Comparison of ENCODE assay signal across 31 cellular contexts in the genomic region with DNA sequence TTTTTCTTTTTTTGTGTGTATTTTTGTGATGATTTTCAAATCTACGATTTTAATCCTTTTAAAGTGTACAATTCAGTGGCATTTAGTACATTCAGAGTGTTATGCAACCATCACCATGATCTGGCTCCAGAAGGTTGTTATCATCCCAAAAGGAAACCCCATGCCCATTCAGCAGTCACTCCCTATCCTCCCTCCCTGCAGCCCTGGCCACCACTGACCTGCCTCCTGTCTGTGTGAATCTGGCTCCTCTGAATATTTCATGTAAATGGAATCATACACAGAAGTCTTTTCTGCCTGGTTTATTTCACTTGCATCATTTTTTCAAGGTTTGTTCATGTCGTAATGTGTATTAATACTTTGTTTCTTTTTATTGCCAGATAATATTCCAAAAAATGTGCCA.
"Had no signal": no experiment of that assay in that cellular context is flagged by ENCODE, and none has a peak within 500 bp of the region (broad histone marks: within the 10 kb centered on the region; RNA-seq: fewer than 3 reads in every experiment).

No MANE protein-coding gene starts in this region.

- H3K79me2 ChIP-seq: parathyroid adenoma had no signal

- H3K4me3 ChIP-seq: heart right ventricle, left lung, mucosa of descending colon, neural progenitor cell, sigmoid colon, stomach, testis, transverse colon, vagina had no signal

- H3K27me3 ChIP-seq: heart right ventricle, left lung, neural progenitor cell, sigmoid colon, stomach, testis, transverse colon, vagina had no signal

- FAIRE-seq: colon, islet of Langerhans had no signal

- ATAC-seq: esophagus mucosa; heart right ventricle; left cardiac atrium; left lung; mucosa of descending colon; stimulated activated effector memory CD8-positive, alpha-beta T cell treated with anti-CD3 and anti-CD28 coated beads, Interleukin-12 subunit alpha, Interleukin-12 subunit beta, amount 100 ng/mL, for 72 hours had no signal

- H3K27ac ChIP-seq: epithelial cell of prostate, heart right ventricle, left lung, neural progenitor cell, parathyroid adenoma, stomach, testis, transverse colon, vagina had no signal

- H3K9ac ChIP-seq: neural progenitor cell, parathyroid adenoma had no signal

- H3K4me1 Mint-ChIP-seq: endodermal cell had no signal

- DNase-seq: effector CD8-positive, alpha-beta T cell; endodermal cell; foreskin melanocyte; glutamatergic neuron; heart right ventricle; hippocampal formation; left cardiac atrium; left lung; mesenchymal stem cell; mucosa of descending colon; naive B cell; sigmoid colon; stimulated activated CD4-positive, alpha-beta T cell treated with anti-CD3 and anti-CD28 coated beads, Interleukin-2, amount 100 ng/mL, for 24 hours; stimulated activated CD4-positive, alpha-beta T cell treated with anti-CD3 and anti-CD28 coated beads, Interleukin-4, amount 100 ng/mL, for 24 hours; stimulated activated naive CD4-positive, alpha-beta T cell treated with Interleukin-2 at 50 U/mL for 16 hours; stomach; substantia nigra; testis; transverse colon had no signal

- H2AFZ ChIP-seq: neural progenitor cell, parathyroid adenoma had no signal

- H3K4me1 ChIP-seq: neural progenitor cell, parathyroid adenoma had no signal

- H3K9me3 Mint-ChIP-seq: dendritic cell treated with granulocyte-macrophage colony-stimulating factor and Interleukin-4, amounts not matched to agents 40 ng/mL and 50 ng/mL, for 4 days; endodermal cell; mesothelial cell of epicardium; naive B cell; nephron; neural progenitor cell; stimulated activated effector memory CD8-positive, alpha-beta T cell treated with anti-CD3 and anti-CD28 coated beads, Interleukin-12 subunit alpha, Interleukin-12 subunit beta, amount 100 ng/mL, for 72 hours had no signal

- H3K4me2 ChIP-seq: neural progenitor cell had no signal

- H3K9me3 ChIP-seq: heart right ventricle, left lung, mucosa of descending colon, sigmoid colon, stomach, testis, transverse colon, vagina had no signal

- H3K4me3 Mint-ChIP-seq: dendritic cell treated with granulocyte-macrophage colony-stimulating factor and Interleukin-4, amounts not matched to agents 40 ng/mL and 50 ng/mL, for 4 days; endodermal cell; mesothelial cell of epicardium; naive B cell; nephron; neural progenitor cell; stimulated activated effector memory CD8-positive, alpha-beta T cell treated with anti-CD3 and anti-CD28 coated beads, Interleukin-12 subunit alpha, Interleukin-12 subunit beta, amount 100 ng/mL, for 72 hours had no signal

- H3K27me3 Mint-ChIP-seq: dendritic cell treated with granulocyte-macrophage colony-stimulating factor and Interleukin-4, amounts not matched to agents 40 ng/mL and 50 ng/mL, for 4 days; naive B cell; progenitor cell of endocrine pancreas had no signal

- H3K27ac Mint-ChIP-seq: dendritic cell treated with granulocyte-macrophage colony-stimulating factor and Interleukin-4, amounts not matched to agents 40 ng/mL and 50 ng/mL, for 4 days; endodermal cell; mesothelial cell of epicardium; naive B cell; nephron; neural progenitor cell; progenitor cell of endocrine pancreas; stimulated activated effector memory CD8-positive, alpha-beta T cell treated with anti-CD3 and anti-CD28 coated beads, Interleukin-12 subunit alpha, Interleukin-12 subunit beta, amount 100 ng/mL, for 72 hours had no signal

- H3K36me3 ChIP-seq: neural progenitor cell, transverse colon had no signal
